ENCODE assay signal across 8 cellular contexts in the genomic region with DNA sequence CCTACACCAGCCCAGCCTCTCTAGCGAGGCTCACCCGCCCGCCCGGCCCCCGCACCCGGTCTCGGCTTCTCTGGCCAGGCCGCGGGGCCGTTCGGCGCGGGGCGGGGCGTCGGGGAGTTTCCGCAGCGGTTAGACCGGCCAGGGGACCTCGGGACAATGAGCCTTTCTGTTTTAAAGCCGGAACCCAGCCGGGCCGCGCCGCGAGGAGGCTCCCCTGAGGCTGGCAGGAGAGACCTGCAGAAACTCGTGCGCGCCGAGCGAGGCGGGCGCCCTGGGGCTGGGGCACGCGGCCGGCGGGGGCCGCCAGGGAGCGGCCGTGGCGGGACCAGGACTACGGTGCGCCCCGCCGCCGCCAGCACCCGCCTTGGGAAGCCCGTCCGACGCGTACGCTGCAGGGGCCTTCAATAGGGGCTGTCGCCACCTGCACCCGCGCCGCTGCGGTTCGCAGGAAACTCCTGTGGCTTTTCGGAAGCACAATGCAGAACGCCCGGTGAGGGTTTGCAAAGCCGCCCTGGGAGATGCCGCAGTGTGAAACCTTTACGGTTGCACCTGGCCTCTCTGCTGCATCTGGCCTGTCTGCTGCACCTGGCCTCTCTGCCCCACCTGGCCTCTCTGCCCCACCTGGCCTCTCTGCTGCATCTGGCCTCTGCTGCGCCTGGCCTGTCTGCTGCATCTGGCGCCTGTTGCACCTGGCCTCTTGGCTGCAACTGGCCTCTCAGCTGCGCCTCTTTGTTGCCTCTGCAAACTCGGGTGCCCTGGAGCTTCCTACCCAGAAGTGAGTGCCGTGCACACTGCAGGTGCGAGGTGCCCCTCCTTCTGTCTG.
DNase-seq lines count a peak whose midpoint lies in the region; ATAC-seq lines count a peak whose summit lies in the region.

No MANE protein-coding gene starts in this region.

- no peak overlapping the region for H3K27ac ChIP-seq in ACC112 (ENCODE audit: low read depth, low read length)
- peak overlapping the region; percentile 47 to 62 for H3K27ac ChIP-seq in esophagus (ENCODE audit: low read depth in 2 of 2, low read length in 1 of 2)
- no peak overlapping the region for H3K27ac ChIP-seq in muscle layer of duodenum (ENCODE audit: low read length)
- H3K27ac ChIP-seq in stomach smooth muscle (ENCODE audit: low read length): no peak overlapping the region

- no peaks in the 10 kb centered on the region for H3K36me3 ChIP-seq in ACC112 (ENCODE audit: insufficient read depth, low read length)
- H3K36me3 ChIP-seq in esophagus (ENCODE audit: control insufficient read depth in 2 of 2, insufficient read depth in 2 of 2, low read length in 1 of 2): no peaks in the 10 kb centered on the region
- H3K36me3 ChIP-seq in muscle layer of duodenum (ENCODE audit: control insufficient read depth in 1 of 2, insufficient read depth in 2 of 2, low read length in 2 of 2): no peaks in the 10 kb centered on the region
- H3K36me3 ChIP-seq in stomach smooth muscle (ENCODE audit: control insufficient read depth in 2 of 2, insufficient read depth in 2 of 2, low read length in 2 of 2): no peaks in the 10 kb centered on the region

- DNase-seq in NCI-H345 treated with DMSO at 0.1 percent for 48 hours (lab: John Stamatoyannopoulos, UW; ENCODE audit: unreplicated experiment): peak; percentile 83
- peak; percentile 51 for DNase-seq in activated CD8-positive, alpha-beta memory T cell treated with anti-CD3 and anti-CD28 coated beads, Interleukin-2, amount 50 U/mL, for 4 hours

- ATAC-seq in GM18867 (IDR thresholded peaks at IDR 0.05; ENCODE audit: unreplicated experiment) (peak; percentile 74), HG03095 (IDR thresholded peaks at IDR 0.05; ENCODE audit: unreplicated experiment) (peak; percentile 78)

- no peaks in the 10 kb centered on the region for H3K79me2 ChIP-seq in ACC112 (ENCODE audit: control insufficient read depth, insufficient read depth, low read length, unreplicated experiment)

- peak overlapping the region in 1 of 2 donors; percentile 32 for H3K9ac ChIP-seq in stomach smooth muscle (ENCODE audit: low read length in 2 of 2)

- WGBS in esophagus, 2 donors: 4 to 5% methylated on average over 63 to 70 of the region's 70 CpGs

- H3K4me3 ChIP-seq in ACC112 (ENCODE audit: low read depth, low read length) (peak overlapping the region; percentile 71), esophagus (ENCODE audit: low read depth in 1 of 2, low read length in 2 of 2) (peak overlapping the region; percentile 60 to 64), muscle layer of duodenum (ENCODE audit: low read depth in 1 of 2, low read length in 2 of 2) (peak overlapping the region; percentile 33 to 55), stomach smooth muscle (ENCODE audit: low read length in 2 of 2) (peak overlapping the region; percentile 51 to 70)

- no peaks in the 10 kb centered on the region for H3K4me1 ChIP-seq in ACC112 (ENCODE audit: control insufficient read depth, insufficient read depth, low read length, unreplicated experiment)
- H3K4me1 ChIP-seq in esophagus (ENCODE audit: control insufficient read depth in 2 of 2, insufficient read depth in 2 of 2, low read length in 1 of 2): peaks cover 0 to 4% of the 10 kb centered on the region in 2 donors
- peaks cover 0 to 8% of the 10 kb centered on the region in 2 donors for H3K4me1 ChIP-seq in muscle layer of duodenum (ENCODE audit: control insufficient read depth in 1 of 2, insufficient read depth in 2 of 2, low read length in 2 of 2)
- H3K4me1 ChIP-seq in stomach smooth muscle (ENCODE audit: control insufficient read depth, insufficient read depth, low read length): peaks cover 6% of the 10 kb centered on the region

- peak overlapping the region; percentile 23 for H2AFZ ChIP-seq in ACC112 (ENCODE audit: low read length, unreplicated experiment)

- H3K27me3 ChIP-seq in ACC112 (ENCODE audit: insufficient read depth, low read length): no peaks in the 10 kb centered on the region
- no peaks in the 10 kb centered on the region for H3K27me3 ChIP-seq in esophagus (ENCODE audit: control insufficient read depth in 1 of 2, insufficient read depth in 2 of 2, low read length in 2 of 2)
- no peaks in the 10 kb centered on the region for H3K27me3 ChIP-seq in muscle layer of duodenum (ENCODE audit: low read depth, low read length)
- peaks cover 7 to 16% of the 10 kb centered on the region in 2 donors for H3K27me3 ChIP-seq in stomach smooth muscle (ENCODE audit: control insufficient read depth in 1 of 2, insufficient read depth in 2 of 2, low read length in 2 of 2)

- H3K9me3 ChIP-seq in esophagus (ENCODE audit: control insufficient read depth in 2 of 2, insufficient read depth in 1 of 2, low read depth in 1 of 2, low read length in 1 of 2): no peaks in the 10 kb centered on the region
- H3K9me3 ChIP-seq in muscle layer of duodenum (ENCODE audit: control insufficient read depth in 1 of 2, low read length in 2 of 2): no peaks in the 10 kb centered on the region
- H3K9me3 ChIP-seq in stomach smooth muscle (ENCODE audit: control insufficient read depth in 2 of 2, low read length in 2 of 2): no peaks in the 10 kb centered on the region

Comparison
In these comparisons a context has a peak if more than half of its experiments do, and no peak if none do; other contexts are left out.
1. H3K27ac ChIP-seq: peak in esophagus (2 of 2); none in ACC112 (single experiment), muscle layer of duodenum (single experiment) and stomach smooth muscle (single experiment).
2. Peak in every context shown above with its lines, with median percentiles within 50 percentile points of each other: H3K4me3 ChIP-seq.